In genomic region chr6:35209622-35210289, GRCh38 we compare ENCODE assay signal across 1 cellular context.
TF ChIP-seq lines count a peak whose summit lies in the region.

No MANE protein-coding gene starts in this region.

TF ChIP-seq in H1, 55 proteins besides CTCF, POLR2A, EP300 and RAD21:
- TF ChIP-seq PHF8 (conservative IDR thresholded peaks at IDR 0.05; ENCODE audit: low read depth, low read length) (no peak), KDM1A (IDR thresholded peaks at IDR 0.05; ENCODE audit: borderline replicate concordance, low read length) (peak; percentile 50; the same call in 1 of the 2 replicates), TEAD4 (IDR thresholded peaks at IDR 0.05; ENCODE audit: low read depth, low read length) (peak; percentile 59)
